Comparison of ENCODE assay signal across 1 cellular context in the genomic region with DNA sequence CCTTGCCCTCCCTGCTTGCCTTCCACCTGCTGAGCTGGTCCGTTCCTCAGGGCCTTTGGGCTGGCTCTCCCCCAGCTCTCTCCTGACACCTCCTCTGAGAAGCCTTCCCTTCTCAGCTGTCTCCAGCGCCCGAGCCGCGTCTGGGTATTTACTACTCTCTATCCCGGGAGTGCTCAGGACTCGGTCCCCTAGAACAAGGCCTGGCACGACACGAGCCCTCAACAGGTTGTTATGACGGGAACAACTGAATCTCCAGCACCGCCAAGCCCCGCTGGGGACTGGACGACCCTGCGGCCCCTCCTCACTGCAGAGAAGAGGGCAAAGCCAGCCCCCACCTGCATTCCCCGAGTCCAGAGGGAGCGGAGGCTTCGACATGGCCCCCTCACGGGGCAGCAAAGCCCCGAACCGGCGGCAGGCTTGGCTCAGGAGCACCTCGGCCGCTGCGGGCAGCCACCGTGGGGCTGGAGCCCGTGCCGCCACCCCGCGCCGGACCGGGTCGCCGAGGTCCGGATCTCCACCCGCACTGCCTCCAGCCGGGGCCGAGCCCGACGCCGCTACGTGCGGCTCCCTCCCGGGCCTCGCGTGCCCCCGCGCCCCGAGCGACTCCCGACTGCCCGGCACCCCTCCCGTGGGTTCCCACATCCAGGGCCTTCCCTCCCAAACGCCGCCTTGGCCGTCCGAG.
A peak's percentile ranks its signal among the peaks of the same experiment; 100 is the strongest.
TF ChIP-seq lines count a peak whose summit lies in the region.

No MANE protein-coding gene starts in this region.

TF ChIP-seq in HepG2, 621 proteins besides CTCF, POLR2A, EP300 and RAD21 (continues in another document):
- no peak for TF ChIP-seq ZNF644 (CRISPR knock-in tag; IDR thresholded peaks at IDR 0.05; ENCODE audit: low read depth)
- 0 out of 4 replicates have a peak, but pooled peaks of 1 of the 2 experiments have one; percentile 29 for TF ChIP-seq KLF16 (CRISPR knock-in tag; IDR thresholded peaks at IDR 0.05)
- TF ChIP-seq, protein P1, sequence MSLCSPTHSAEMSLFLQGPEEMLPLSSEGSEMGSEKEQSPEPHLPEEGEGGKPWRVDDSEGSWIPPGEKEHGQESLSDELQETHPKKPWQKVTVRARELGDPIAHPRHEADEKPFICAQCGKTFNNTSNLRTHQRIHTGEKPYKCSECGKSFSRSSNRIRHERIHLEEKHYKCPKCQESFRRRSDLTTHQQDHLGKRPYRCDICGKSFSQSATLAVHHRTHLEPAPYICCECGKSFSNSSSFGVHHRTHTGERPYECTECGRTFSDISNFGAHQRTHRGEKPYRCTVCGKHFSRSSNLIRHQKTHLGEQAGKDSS (CRISPR knock-in tag; IDR thresholded peaks at IDR 0.05; ENCODE audit: borderline replicate concordance, low read depth), result 0 out of 2 replicates have a peak, but pooled peaks have one; percentile 18
- TF ChIP-seq SOX13 (IDR thresholded peaks at IDR 0.05), result no peak
- no peak for TF ChIP-seq SOX13 (CRISPR knock-in tag; conservative IDR thresholded peaks at IDR 0.05 in 1 of 2, IDR thresholded peaks at IDR 0.05 in 1 of 2)
- TF ChIP-seq ZNF7 (CRISPR knock-in tag; IDR thresholded peaks at IDR 0.05), result no peak
- no peak for TF ChIP-seq ZNF335 (CRISPR knock-in tag; IDR thresholded peaks at IDR 0.05)
- TF ChIP-seq ZNF572 (CRISPR knock-in tag; IDR thresholded peaks at IDR 0.05), result peak; percentile 53; the same call in 1 of the 2 replicates
- TF ChIP-seq MAF1 (CRISPR knock-in tag; IDR thresholded peaks at IDR 0.05; ENCODE audit: borderline replicate concordance), result no peak
- no peak for TF ChIP-seq TBX3 (IDR thresholded peaks at IDR 0.05; ENCODE audit: borderline replicate concordance)
- TF ChIP-seq PITX1 (CRISPR knock-in tag; IDR thresholded peaks at IDR 0.05), result no peak
- TF ChIP-seq ZNF891 (CRISPR knock-in tag; IDR thresholded peaks at IDR 0.05), result 0 out of 2 replicates have a peak, but pooled peaks have one; percentile 43
- no peak for TF ChIP-seq CEBPG (CRISPR knock-in tag; IDR thresholded peaks at IDR 0.05)
- TF ChIP-seq ZNF607 (CRISPR knock-in tag; IDR thresholded peaks at IDR 0.05; ENCODE audit: borderline replicate concordance), result peak; percentile 51; the same call in 1 of the 2 replicates
- TF ChIP-seq, protein P2, sequence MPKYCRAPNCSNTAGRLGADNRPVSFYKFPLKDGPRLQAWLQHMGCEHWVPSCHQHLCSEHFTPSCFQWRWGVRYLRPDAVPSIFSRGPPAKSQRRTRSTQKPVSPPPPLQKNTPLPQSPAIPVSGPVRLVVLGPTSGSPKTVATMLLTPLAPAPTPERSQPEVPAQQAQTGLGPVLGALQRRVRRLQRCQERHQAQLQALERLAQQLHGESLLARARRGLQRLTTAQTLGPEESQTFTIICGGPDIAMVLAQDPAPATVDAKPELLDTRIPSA (CRISPR knock-in tag; IDR thresholded peaks at IDR 0.05; ENCODE audit: borderline replicate concordance), result 0 out of 2 replicates have a peak, but pooled peaks have one; percentile 34
- TF ChIP-seq ZNF3 (CRISPR knock-in tag; IDR thresholded peaks at IDR 0.05), result no peak
- TF ChIP-seq, protein P3, sequence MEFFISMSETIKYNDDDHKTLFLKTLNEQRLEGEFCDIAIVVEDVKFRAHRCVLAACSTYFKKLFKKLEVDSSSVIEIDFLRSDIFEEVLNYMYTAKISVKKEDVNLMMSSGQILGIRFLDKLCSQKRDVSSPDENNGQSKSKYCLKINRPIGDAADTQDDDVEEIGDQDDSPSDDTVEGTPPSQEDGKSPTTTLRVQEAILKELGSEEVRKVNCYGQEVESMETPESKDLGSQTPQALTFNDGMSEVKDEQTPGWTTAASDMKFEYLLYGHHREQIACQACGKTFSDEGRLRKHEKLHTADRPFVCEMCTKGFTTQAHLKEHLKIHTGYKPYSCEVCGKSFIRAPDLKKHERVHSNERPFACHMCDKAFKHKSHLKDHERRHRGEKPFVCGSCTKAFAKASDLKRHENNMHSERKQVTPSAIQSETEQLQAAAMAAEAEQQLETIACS (CRISPR knock-in tag; IDR thresholded peaks at IDR 0.05), result no peak
- TF ChIP-seq, protein P4, sequence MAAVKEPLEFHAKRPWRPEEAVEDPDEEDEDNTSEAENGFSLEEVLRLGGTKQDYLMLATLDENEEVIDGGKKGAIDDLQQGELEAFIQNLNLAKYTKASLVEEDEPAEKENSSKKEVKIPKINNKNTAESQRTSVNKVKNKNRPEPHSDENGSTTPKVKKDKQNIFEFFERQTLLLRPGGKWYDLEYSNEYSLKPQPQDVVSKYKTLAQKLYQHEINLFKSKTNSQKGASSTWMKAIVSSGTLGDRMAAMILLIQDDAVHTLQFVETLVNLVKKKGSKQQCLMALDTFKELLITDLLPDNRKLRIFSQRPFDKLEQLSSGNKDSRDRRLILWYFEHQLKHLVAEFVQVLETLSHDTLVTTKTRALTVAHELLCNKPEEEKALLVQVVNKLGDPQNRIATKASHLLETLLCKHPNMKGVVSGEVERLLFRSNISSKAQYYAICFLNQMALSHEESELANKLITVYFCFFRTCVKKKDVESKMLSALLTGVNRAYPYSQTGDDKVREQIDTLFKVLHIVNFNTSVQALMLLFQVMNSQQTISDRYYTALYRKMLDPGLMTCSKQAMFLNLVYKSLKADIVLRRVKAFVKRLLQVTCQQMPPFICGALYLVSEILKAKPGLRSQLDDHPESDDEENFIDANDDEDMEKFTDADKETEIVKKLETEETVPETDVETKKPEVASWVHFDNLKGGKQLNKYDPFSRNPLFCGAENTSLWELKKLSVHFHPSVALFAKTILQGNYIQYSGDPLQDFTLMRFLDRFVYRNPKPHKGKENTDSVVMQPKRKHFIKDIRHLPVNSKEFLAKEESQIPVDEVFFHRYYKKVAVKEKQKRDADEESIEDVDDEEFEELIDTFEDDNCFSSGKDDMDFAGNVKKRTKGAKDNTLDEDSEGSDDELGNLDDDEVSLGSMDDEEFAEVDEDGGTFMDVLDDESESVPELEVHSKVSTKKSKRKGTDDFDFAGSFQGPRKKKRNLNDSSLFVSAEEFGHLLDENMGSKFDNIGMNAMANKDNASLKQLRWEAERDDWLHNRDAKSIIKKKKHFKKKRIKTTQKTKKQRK (IDR thresholded peaks at IDR 0.05; ENCODE audit: low read length), result no peak
- TF ChIP-seq, protein P5, sequence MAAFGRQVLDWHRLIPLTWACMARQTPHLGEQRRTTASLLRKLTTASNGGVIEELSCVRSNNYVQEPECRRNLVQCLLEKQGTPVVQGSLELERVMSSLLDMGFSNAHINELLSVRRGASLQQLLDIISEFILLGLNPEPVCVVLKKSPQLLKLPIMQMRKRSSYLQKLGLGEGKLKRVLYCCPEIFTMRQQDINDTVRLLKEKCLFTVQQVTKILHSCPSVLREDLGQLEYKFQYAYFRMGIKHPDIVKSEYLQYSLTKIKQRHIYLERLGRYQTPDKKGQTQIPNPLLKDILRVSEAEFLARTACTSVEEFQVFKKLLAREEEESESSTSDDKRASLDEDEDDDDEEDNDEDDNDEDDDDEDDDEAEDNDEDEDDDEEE (CRISPR knock-in tag; IDR thresholded peaks at IDR 0.05), result peak; percentile 63; the same call in 1 of the 2 replicates
- TF ChIP-seq KDM5B (CRISPR knock-in tag; IDR thresholded peaks at IDR 0.05; ENCODE audit: borderline replicate concordance), result 0 out of 2 replicates have a peak, but pooled peaks have one; percentile 8
- TF ChIP-seq, protein P6, sequence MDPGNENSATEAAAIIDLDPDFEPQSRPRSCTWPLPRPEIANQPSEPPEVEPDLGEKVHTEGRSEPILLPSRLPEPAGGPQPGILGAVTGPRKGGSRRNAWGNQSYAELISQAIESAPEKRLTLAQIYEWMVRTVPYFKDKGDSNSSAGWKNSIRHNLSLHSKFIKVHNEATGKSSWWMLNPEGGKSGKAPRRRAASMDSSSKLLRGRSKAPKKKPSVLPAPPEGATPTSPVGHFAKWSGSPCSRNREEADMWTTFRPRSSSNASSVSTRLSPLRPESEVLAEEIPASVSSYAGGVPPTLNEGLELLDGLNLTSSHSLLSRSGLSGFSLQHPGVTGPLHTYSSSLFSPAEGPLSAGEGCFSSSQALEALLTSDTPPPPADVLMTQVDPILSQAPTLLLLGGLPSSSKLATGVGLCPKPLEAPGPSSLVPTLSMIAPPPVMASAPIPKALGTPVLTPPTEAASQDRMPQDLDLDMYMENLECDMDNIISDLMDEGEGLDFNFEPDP (CRISPR knock-in tag; conservative IDR thresholded peaks at IDR 0.05), result 0 out of 2 replicates have a peak, but pooled peaks have one; percentile 38
- no peak for TF ChIP-seq ZNF143 (CRISPR knock-in tag; IDR thresholded peaks at IDR 0.05)
- TF ChIP-seq, protein P7, sequence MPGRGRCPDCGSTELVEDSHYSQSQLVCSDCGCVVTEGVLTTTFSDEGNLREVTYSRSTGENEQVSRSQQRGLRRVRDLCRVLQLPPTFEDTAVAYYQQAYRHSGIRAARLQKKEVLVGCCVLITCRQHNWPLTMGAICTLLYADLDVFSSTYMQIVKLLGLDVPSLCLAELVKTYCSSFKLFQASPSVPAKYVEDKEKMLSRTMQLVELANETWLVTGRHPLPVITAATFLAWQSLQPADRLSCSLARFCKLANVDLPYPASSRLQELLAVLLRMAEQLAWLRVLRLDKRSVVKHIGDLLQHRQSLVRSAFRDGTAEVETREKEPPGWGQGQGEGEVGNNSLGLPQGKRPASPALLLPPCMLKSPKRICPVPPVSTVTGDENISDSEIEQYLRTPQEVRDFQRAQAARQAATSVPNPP (CRISPR knock-in tag; IDR thresholded peaks at IDR 0.05), result no peak
- TF ChIP-seq NR2F2 (IDR thresholded peaks at IDR 0.05; ENCODE audit: borderline replicate concordance, low read depth), result no peak
- TF ChIP-seq, protein P8, sequence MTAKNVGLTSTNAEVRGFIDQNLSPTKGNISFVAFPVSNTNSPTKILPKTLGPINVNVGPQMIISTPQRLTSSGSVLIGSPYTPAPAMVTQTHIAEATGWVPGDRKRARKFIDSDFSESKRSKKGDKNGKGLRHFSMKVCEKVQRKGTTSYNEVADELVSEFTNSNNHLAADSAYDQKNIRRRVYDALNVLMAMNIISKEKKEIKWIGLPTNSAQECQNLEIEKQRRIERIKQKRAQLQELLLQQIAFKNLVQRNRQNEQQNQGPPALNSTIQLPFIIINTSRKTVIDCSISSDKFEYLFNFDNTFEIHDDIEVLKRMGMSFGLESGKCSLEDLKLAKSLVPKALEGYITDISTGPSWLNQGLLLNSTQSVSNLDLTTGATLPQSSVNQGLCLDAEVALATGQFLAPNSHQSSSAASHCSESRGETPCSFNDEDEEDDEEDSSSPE (CRISPR knock-in tag; IDR thresholded peaks at IDR 0.05), result 0 out of 2 replicates have a peak, but pooled peaks have one; percentile 5
- TF ChIP-seq, protein P9, sequence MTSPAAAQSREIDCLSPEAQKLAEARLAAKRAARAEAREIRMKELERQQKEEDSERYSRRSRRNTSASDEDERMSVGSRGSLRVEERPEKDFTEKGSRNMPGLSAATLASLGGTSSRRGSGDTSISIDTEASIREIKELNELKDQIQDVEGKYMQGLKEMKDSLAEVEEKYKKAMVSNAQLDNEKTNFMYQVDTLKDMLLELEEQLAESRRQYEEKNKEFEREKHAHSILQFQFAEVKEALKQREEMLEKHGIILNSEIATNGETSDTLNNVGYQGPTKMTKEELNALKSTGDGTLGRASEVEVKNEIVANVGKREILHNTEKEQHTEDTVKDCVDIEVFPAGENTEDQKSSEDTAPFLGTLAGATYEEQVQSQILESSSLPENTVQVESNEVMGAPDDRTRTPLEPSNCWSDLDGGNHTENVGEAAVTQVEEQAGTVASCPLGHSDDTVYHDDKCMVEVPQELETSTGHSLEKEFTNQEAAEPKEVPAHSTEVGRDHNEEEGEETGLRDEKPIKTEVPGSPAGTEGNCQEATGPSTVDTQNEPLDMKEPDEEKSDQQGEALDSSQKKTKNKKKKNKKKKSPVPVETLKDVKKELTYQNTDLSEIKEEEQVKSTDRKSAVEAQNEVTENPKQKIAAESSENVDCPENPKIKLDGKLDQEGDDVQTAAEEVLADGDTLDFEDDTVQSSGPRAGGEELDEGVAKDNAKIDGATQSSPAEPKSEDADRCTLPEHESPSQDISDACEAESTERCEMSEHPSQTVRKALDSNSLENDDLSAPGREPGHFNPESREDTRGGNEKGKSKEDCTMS (CRISPR knock-in tag; conservative IDR thresholded peaks at IDR 0.05), result no peak
- no peak for TF ChIP-seq ZNF138 (CRISPR knock-in tag; IDR thresholded peaks at IDR 0.05; ENCODE audit: low read depth)
- TF ChIP-seq, protein P10, sequence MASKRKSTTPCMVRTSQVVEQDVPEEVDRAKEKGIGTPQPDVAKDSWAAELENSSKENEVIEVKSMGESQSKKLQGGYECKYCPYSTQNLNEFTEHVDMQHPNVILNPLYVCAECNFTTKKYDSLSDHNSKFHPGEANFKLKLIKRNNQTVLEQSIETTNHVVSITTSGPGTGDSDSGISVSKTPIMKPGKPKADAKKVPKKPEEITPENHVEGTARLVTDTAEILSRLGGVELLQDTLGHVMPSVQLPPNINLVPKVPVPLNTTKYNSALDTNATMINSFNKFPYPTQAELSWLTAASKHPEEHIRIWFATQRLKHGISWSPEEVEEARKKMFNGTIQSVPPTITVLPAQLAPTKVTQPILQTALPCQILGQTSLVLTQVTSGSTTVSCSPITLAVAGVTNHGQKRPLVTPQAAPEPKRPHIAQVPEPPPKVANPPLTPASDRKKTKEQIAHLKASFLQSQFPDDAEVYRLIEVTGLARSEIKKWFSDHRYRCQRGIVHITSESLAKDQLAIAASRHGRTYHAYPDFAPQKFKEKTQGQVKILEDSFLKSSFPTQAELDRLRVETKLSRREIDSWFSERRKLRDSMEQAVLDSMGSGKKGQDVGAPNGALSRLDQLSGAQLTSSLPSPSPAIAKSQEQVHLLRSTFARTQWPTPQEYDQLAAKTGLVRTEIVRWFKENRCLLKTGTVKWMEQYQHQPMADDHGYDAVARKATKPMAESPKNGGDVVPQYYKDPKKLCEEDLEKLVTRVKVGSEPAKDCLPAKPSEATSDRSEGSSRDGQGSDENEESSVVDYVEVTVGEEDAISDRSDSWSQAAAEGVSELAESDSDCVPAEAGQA (IDR thresholded peaks at IDR 0.05; ENCODE audit: low read depth), result no peak
- TF ChIP-seq, protein P10 (CRISPR knock-in tag; IDR thresholded peaks at IDR 0.05; ENCODE audit: borderline replicate concordance), result no peak
- no peak for TF ChIP-seq XBP1 (CRISPR knock-in tag; IDR thresholded peaks at IDR 0.05)
- TF ChIP-seq, protein P11, sequence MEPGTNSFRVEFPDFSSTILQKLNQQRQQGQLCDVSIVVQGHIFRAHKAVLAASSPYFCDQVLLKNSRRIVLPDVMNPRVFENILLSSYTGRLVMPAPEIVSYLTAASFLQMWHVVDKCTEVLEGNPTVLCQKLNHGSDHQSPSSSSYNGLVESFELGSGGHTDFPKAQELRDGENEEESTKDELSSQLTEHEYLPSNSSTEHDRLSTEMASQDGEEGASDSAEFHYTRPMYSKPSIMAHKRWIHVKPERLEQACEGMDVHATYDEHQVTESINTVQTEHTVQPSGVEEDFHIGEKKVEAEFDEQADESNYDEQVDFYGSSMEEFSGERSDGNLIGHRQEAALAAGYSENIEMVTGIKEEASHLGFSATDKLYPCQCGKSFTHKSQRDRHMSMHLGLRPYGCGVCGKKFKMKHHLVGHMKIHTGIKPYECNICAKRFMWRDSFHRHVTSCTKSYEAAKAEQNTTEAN (CRISPR knock-in tag; conservative IDR thresholded peaks at IDR 0.05), result no peak
